In the genomic region with DNA sequence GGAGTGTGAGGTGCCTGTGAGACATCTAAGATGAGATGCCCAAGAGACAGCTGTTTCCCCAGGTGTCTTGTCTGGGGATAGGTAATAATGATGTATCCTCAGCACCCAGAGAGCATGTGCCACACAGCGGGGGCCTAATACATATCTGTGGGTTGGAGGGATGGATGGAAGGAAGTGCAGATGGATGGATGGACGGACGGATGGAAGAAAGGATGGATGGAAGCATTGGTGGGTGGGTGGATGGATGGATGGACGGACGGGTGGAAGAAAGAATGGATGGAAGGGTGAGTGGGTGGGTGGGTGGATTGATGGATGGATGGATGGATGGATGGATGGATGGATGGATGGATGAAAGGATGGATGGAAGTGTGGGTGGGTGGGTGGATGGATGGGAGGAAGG, we compare ENCODE assay signal across 1 cellular context.
A peak's percentile ranks its signal among the peaks of the same experiment; 100 is the strongest.
TF ChIP-seq lines count a peak whose summit lies in the region.

No MANE protein-coding gene starts in this region.

TF ChIP-seq in HEK293, 187 proteins besides CTCF, POLR2A, EP300 and RAD21 (continued from another document):
- TF ChIP-seq, protein P1, sequence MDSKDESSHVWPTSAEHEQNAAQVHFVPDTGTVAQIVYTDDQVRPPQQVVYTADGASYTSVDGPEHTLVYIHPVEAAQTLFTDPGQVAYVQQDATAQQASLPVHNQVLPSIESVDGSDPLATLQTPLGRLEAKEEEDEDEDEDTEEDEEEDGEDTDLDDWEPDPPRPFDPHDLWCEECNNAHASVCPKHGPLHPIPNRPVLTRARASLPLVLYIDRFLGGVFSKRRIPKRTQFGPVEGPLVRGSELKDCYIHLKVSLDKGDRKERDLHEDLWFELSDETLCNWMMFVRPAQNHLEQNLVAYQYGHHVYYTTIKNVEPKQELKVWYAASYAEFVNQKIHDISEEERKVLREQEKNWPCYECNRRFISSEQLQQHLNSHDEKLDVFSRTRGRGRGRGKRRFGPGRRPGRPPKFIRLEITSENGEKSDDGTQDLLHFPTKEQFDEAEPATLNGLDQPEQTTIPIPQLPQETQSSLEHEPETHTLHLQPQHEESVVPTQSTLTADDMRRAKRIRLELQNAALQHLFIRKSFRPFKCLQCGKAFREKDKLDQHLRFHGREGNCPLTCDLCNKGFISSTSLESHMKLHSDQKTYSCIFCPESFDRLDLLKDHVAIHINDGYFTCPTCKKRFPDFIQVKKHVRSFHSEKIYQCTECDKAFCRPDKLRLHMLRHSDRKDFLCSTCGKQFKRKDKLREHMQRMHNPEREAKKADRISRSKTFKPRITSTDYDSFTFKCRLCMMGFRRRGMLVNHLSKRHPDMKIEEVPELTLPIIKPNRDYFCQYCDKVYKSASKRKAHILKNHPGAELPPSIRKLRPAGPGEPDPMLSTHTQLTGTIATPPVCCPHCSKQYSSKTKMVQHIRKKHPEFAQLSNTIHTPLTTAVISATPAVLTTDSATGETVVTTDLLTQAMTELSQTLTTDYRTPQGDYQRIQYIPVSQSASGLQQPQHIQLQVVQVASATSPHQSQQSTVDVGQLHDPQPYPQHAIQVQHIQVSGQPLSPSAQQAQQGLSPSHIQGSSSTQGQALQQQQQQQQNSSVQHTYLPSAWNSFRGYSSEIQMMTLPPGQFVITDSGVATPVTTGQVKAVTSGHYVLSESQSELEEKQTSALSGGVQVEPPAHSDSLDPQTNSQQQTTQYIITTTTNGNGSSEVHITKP (tag by site-specific recombination; IDR thresholded peaks at IDR 0.05): no peak
- no peak for TF ChIP-seq ZNF776 (tag by site-specific recombination; IDR thresholded peaks at IDR 0.05; ENCODE audit: borderline replicate concordance)
- no peak for TF ChIP-seq ZNF830 (tag by site-specific recombination; IDR thresholded peaks at IDR 0.05; ENCODE audit: low read depth)
- no peak for TF ChIP-seq ZNF670 (tag by site-specific recombination; IDR thresholded peaks at IDR 0.05; ENCODE audit: low read depth)
- no peak for TF ChIP-seq KLF10 (tag by site-specific recombination; IDR thresholded peaks at IDR 0.05)
- peak; percentile 55 for TF ChIP-seq ZFHX2 (tag by site-specific recombination; conservative IDR thresholded peaks at IDR 0.05)
- TF ChIP-seq ZNF521 (tag by site-specific recombination; IDR thresholded peaks at IDR 0.05): no peak
- no peak for TF ChIP-seq ZNF600 (tag by site-specific recombination; IDR thresholded peaks at IDR 0.05)
- no peak for TF ChIP-seq ZNF768 (tag by site-specific recombination; IDR thresholded peaks at IDR 0.05)
